ENCODE assay signal across 19 cellular contexts in genomic region chr2:128411431-128411830, GRCh38.
"Had no signal": no experiment of that assay in that cellular context is flagged by ENCODE, and none has a peak within 500 bp of the region (broad histone marks: within the 10 kb centered on the region; RNA-seq: fewer than 3 reads in every experiment).

No MANE protein-coding gene starts in this region.

- H3K9me3 ChIP-seq: pancreas, transverse colon had no signal

- FAIRE-seq: pancreas had no signal

- H3K27ac ChIP-seq: cardiac muscle cell, foreskin keratinocyte, neural progenitor cell, pancreas, transverse colon had no signal

- H3K27me3 ChIP-seq: cardiac muscle cell, foreskin keratinocyte, neural progenitor cell, pancreas, transverse colon had no signal

- H3K9ac ChIP-seq: neural progenitor cell had no signal

- H3K4me1 ChIP-seq: transverse colon had no signal

- H3K4me3 ChIP-seq: cardiac muscle cell, neural progenitor cell, pancreas, transverse colon had no signal

- H2AFZ ChIP-seq: neural progenitor cell had no signal

- H3K36me3 ChIP-seq: cardiac muscle cell, neural progenitor cell, pancreas, transverse colon had no signal

- ATAC-seq: activated naive CD4-positive, alpha-beta T cell treated with anti-CD3 and anti-CD28 coated beads, Interleukin-2, amount 50 U/mL, for 72 hours; foreskin keratinocyte; pancreas; T-cell had no signal

- DNase-seq: activated gamma-delta T cell; activated T-cell treated with anti-CD3 and anti-CD28 coated beads, Interleukin-2, amount 50 U/mL, for 24 hours; cortex of kidney; effector CD8-positive, alpha-beta T cell; foreskin keratinocyte; kidney glomerular epithelial cell; midbrain; naive B cell; stimulated activated CD4-positive, alpha-beta T cell treated with anti-CD3 and anti-CD28 coated beads, Interleukin-15, amount 100 ng/mL, for 24 hours; stimulated activated CD4-positive, alpha-beta T cell treated with anti-CD3 and anti-CD28 coated beads, Interleukin-4, amount 100 ng/mL, for 1 hour; stimulated activated naive CD4-positive, alpha-beta T cell; substantia nigra; T-cell; T-helper 9 cell; transverse colon had no signal

- H3K4me2 ChIP-seq: neural progenitor cell had no signal
